25 cellular contexts compared by ENCODE assay signal in the genomic region with DNA sequence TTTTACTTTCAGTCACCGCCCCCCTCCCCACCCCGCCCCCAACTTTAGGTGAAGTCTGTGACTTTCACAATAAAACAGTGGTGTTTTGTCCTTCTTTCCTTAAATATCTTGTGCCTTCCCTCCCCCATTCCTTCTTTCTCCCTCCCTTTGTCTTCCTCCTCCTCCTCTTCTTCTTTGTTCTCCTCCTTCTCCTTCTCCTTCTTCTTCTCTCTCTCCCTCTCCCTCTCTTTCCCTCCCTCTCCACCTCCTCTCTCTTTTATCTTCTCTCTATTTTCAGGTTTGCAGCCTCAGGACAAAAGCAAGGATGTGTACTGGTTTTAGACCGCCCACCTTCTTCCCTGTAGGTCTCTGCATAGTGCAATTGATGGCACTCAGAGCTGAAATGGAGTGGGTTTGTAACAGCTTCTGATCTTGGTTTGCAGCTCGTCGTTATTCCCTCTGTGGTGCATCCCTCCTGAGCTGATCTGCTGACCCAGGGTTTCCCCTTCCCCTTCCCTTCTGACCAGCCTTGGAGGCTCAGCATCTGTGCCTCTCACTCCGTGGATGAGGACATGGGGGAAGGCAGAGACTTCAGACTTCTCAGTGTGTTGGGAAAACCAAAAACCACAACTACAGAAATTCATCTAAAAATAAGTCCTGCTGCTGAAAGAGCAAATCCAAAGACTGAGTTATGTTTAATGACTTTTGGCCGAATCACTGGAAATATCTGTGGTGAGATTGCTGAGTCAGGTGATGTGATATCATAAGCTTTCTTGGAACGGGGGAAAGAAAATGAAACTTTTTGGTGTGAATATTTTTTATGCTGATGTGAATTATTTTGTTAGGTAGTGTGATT. TPM values are rescaled to one million over a fixed set of nuclear protein-coding genes. Genes with fewer than 3 reads are reported as not detected.
A peak's percentile ranks its signal among the peaks of the same experiment; 100 is the strongest.
DNase-seq lines count a peak whose midpoint lies in the region; ATAC-seq and TF ChIP-seq lines count a peak whose summit lies in the region.
"Had no signal": no experiment of that assay in that cellular context is flagged by ENCODE, and none has a peak within 500 bp of the region (broad histone marks: within the 10 kb centered on the region; RNA-seq: fewer than 3 reads in every experiment).

No MANE protein-coding gene starts in this region.

- H3K27me3 ChIP-seq in iPS-18a (ENCODE audit: control insufficient read depth, insufficient read depth, low read length), result peaks cover 76% of the 10 kb centered on the region
- H3K27me3 ChIP-seq in skeletal muscle satellite cell (ENCODE audit: control insufficient read depth, insufficient read depth, low read length), result peaks cover 40% of the 10 kb centered on the region
- H3K27me3 ChIP-seq: testis had no signal

- no peak for ATAC-seq in HG03159 (IDR thresholded peaks at IDR 0.05; ENCODE audit: unreplicated experiment)
- ATAC-seq: activated CD8-positive, alpha-beta T cell treated with anti-CD3 and anti-CD28 coated beads, Interleukin-2, amount 10 ng/mL, durations not matched to agents 7 days and 5 days; GM12878; left ventricle myocardium superior; natural killer cell treated with Interleukin-12 subunit alpha and Interleukin-12 subunit beta and Interleukin-15 and Interleukin-18, amount 100 ng/mL, for 72 hours; sciatic nerve had no signal

- H3K4me3 ChIP-seq in iPS-18a (ENCODE audit: low read length), result peak overlapping the region; percentile 17
- H3K4me3 ChIP-seq in skeletal muscle satellite cell (ENCODE audit: low read length), result no peak overlapping the region
- H3K4me3 ChIP-seq: GM12878, testis had no signal

- H3K9me3 ChIP-seq in iPS-18a (ENCODE audit: control insufficient read depth, low read depth, low read length) (no peaks in the 10 kb centered on the region), skeletal muscle satellite cell (replicated peaks; ENCODE audit: low read length) (no peaks in the 10 kb centered on the region)
- H3K9me3 ChIP-seq: testis had no signal

- H3K36me3 ChIP-seq in iPS-18a (ENCODE audit: control insufficient read depth, low read depth, low read length) (no peaks in the 10 kb centered on the region), skeletal muscle satellite cell (ENCODE audit: insufficient read depth, low read length) (no peaks in the 10 kb centered on the region)

- DNase-seq in HT1080 (ENCODE audit: low read depth) (peak; percentile 25), RPMI8226 (peak; percentile 35), GM10266 (ENCODE audit: extremely low spot score) (no peak), SW 1271 (lab: John Stamatoyannopoulos, UW) (no peak)
- DNase-seq: activated CD4-positive, alpha-beta T cell treated with anti-CD3 and anti-CD28 coated beads for 1 hour; activated CD8-positive, alpha-beta T cell treated with anti-CD3 and anti-CD28 coated beads, Interleukin-2, amount 10 ng/mL, durations not matched to agents 7 days and 5 days; activated naive CD4-positive, alpha-beta T cell; amniotic stem cell; caudate nucleus; DMS79 treated with DMSO at 0.1 percent for 48 hours; head of caudate nucleus; immature natural killer cell; left ventricle myocardium superior; NCI-H69; testis had no signal

- H3K4me1 ChIP-seq in iPS-18a (ENCODE audit: control insufficient read depth, low read depth, low read length) (peaks cover 8% of the 10 kb centered on the region), skeletal muscle satellite cell (ENCODE audit: control insufficient read depth, insufficient read depth, low read length) (peaks cover 9% of the 10 kb centered on the region)
- H3K4me1 ChIP-seq: parathyroid adenoma, testis had no signal

- TF ChIP-seq CTCF in GM10266 (IDR thresholded peaks at IDR 0.05; ENCODE audit: control insufficient read depth, insufficient read depth, low read depth, missing control alignments), result no peak

- peak overlapping the region; percentile 28 for H3K4me2 ChIP-seq in skeletal muscle satellite cell (ENCODE audit: low read length)

- H3K9ac ChIP-seq in iPS-18a (ENCODE audit: low read length) (no peak overlapping the region), skeletal muscle satellite cell (ENCODE audit: low read depth, low read length) (no peak overlapping the region)
- H3K9ac ChIP-seq: parathyroid adenoma had no signal

- H3K27ac ChIP-seq in iPS-18a (ENCODE audit: low read length), result no peak overlapping the region
- H3K27ac ChIP-seq: parathyroid adenoma, testis had no signal

RNA-seq across cellular contexts. Expression of gene VGLL2, which starts 6.9 kb away (rescaled TPM):
- total RNA-seq in HT1080 (2014; rRNA removed; shearing (Covaris generic)), result not detected in 2 replicates
- polyA plus RNA-seq in HT1080 (2015; cell fraction: cytosol; rRNA removed), result 0.16 TPM in 1 of 2 replicates, not detected in the other
- polyA plus RNA-seq in HT1080 (2015; cell fraction: nucleus; rRNA removed), result not detected in 2 replicates
- total RNA-seq in skeletal muscle satellite cell (2012; rRNA removed), result under 0.01 and 0.87 TPM in 2 replicates
- total RNA-seq: activated CD8-positive, alpha-beta T cell treated with anti-CD3 and anti-CD28 coated beads, Interleukin-2, amount 10 ng/mL, durations not matched to agents 7 days and 5 days; dermis microvascular lymphatic vessel endothelial cell; GM12878; left ventricle myocardium superior; mesothelial cell of epicardium; natural killer cell treated with Interleukin-12 subunit alpha and Interleukin-12 subunit beta and Interleukin-15 and Interleukin-18, amount 100 ng/mL, for 72 hours; sciatic nerve had no signal
- polyA plus RNA-seq: GM12878, IgD-negative memory B cell, immature natural killer cell had no signal

Comparison
In these comparisons a context has a peak if more than half of its experiments do, and no peak if none do; other contexts are left out.
1. DNase-seq: peak in HT1080 (single experiment) and RPMI8226 (single experiment); none in GM10266 (single experiment) and SW 1271 (0 of 2).